13 cellular contexts compared by ENCODE assay signal in the genomic region with DNA sequence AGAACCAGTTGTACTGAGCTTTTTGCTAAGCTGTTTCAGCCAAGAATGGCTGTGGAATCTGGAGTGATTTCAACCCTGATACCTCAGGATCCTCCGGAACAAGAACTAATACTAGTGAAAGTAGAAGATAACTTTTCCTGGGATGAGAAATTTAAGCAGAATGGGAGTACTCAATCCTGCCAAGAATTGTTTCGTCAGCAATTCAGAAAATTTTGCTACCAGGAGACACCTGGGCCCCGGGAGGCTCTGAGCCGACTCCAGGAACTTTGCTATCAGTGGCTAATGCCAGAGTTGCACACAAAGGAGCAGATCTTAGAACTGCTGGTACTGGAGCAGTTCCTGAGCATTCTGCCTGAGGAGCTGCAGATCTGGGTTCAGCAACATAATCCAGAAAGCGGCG. TPM values are rescaled to one million over a fixed set of nuclear protein-coding genes. Genes with fewer than 3 reads are reported as not detected.
DNase-seq lines count a peak whose midpoint lies in the region; ATAC-seq, FAIRE-seq and TF ChIP-seq lines count a peak whose summit lies in the region.
"Had no signal": no experiment of that assay in that cellular context is flagged by ENCODE, and none has a peak within 500 bp of the region (broad histone marks: within the 10 kb centered on the region; RNA-seq: fewer than 3 reads in every experiment).

No MANE protein-coding gene starts in this region.

- H4K8ac ChIP-seq in H1 (ENCODE audit: extremely low read depth, insufficient read depth, low read length) = no peak overlapping the region

- H3K4ac ChIP-seq in H1 (replicated peaks; ENCODE audit: insufficient read length, low read depth, low read length) = no peak overlapping the region

- H3K27ac ChIP-seq in CD4-positive, alpha-beta T cell (ENCODE audit: low read depth, low read length) = no peak overlapping the region
- H3K27ac ChIP-seq in H1 (ENCODE audit: low read depth, low read length) = no peak overlapping the region
- no peak overlapping the region for H3K27ac ChIP-seq in neural progenitor cell
- H3K27ac ChIP-seq: C4-2B had no signal

- H2AK5ac ChIP-seq in H1 (ENCODE audit: low read depth, low read length) = no peak overlapping the region

- H3K9me3 ChIP-seq in CD4-positive, alpha-beta T cell (ENCODE audit: control insufficient read depth, low read length) = no peaks in the 10 kb centered on the region
- no peaks in the 10 kb centered on the region for H3K9me3 ChIP-seq in H1 (ENCODE audit: insufficient read depth in 2 of 2, low read depth in 1 of 2, low read length in 1 of 2)
- H3K9me3 ChIP-seq in neural progenitor cell (ENCODE audit: low read depth) = no peaks in the 10 kb centered on the region

- H3K79me2 ChIP-seq in H1 (ENCODE audit: control insufficient read depth in 1 of 2, insufficient read depth in 2 of 2, low read length in 2 of 2) (peaks cover 3 to 29% of the 10 kb centered on the region in 2 experiments), neural progenitor cell (ENCODE audit: low read depth) (peaks cover 38% of the 10 kb centered on the region)

- peak overlapping the region in 1 of 4 experiments; percentile 50; a peak in 1 of 7 replicates for H3K9ac ChIP-seq in H1 (replicated peaks in 1 of 4; ENCODE audit: extremely low read depth in 1 of 4, low read depth in 3 of 4, low read length in 3 of 4)
- H3K9ac ChIP-seq in neural progenitor cell = peak overlapping the region; percentile 91

- no peak overlapping the region for H3K18ac ChIP-seq in H1 (ENCODE audit: extremely low read depth, low read length)

- peaks cover 41% of the 10 kb centered on the region for H3K4me1 Mint-ChIP-seq in CD4-positive, alpha-beta T cell (ENCODE audit: low read depth)
- H3K4me1 Mint-ChIP-seq in IgD-negative memory B cell (peaks cover 18 to 25% (median 24%) of the 10 kb centered on the region in 3 donors), neural progenitor cell (peaks cover 8% of the 10 kb centered on the region)

- no peaks in the 10 kb centered on the region for H3K9me3 Mint-ChIP-seq in CD4-positive, alpha-beta T cell
- H3K9me3 Mint-ChIP-seq in IgD-negative memory B cell (peaks cover 11 to 32% (median 11%) of the 10 kb centered on the region in 3 donors), neural progenitor cell (peaks cover 15% of the 10 kb centered on the region)

- TF ChIP-seq POLR2A in H1 (IDR thresholded peaks at IDR 0.05; ENCODE audit: control extremely low read depth in 1 of 2, low read depth in 2 of 2, low read length in 2 of 2) = no peak

- peaks cover 30% of the 10 kb centered on the region for H3F3A ChIP-seq in neural progenitor cell (ENCODE audit: low read depth)

- no peak for TF ChIP-seq CTCF in CD4-positive, alpha-beta T cell (IDR thresholded peaks at IDR 0.05)
- TF ChIP-seq CTCF in H1 (IDR thresholded peaks at IDR 0.05; ENCODE audit: control extremely low read depth in 1 of 3, insufficient read depth in 1 of 3, low read depth in 1 of 3, low read length in 3 of 3) (no peak), neural progenitor cell (IDR thresholded peaks at IDR 0.05) (no peak)

- no peak overlapping the region for H3K4me3 Mint-ChIP-seq in CD4-positive, alpha-beta T cell
- H3K4me3 Mint-ChIP-seq in IgD-negative memory B cell = peak overlapping the region in 1 of 4 donors; percentile 43
- H3K4me3 Mint-ChIP-seq in neural progenitor cell = peak overlapping the region; percentile 96

- H3K27me3 ChIP-seq in CD4-positive, alpha-beta T cell (ENCODE audit: control insufficient read depth, insufficient read depth, low read length) = no peaks in the 10 kb centered on the region
- no peaks in the 10 kb centered on the region for H3K27me3 ChIP-seq in H1 (replicated peaks in 1 of 4; ENCODE audit: control insufficient read depth in 3 of 4, extremely low read depth in 1 of 4, insufficient read depth in 3 of 4, low read length in 3 of 4)
- H3K27me3 ChIP-seq in neural progenitor cell = no peaks in the 10 kb centered on the region
- H3K27me3 ChIP-seq: heart left ventricle had no signal

- no peak for TF ChIP-seq EP300 in H1 (IDR thresholded peaks at IDR 0.05; ENCODE audit: borderline replicate concordance in 1 of 2, low read depth in 2 of 2, low read length in 2 of 2)

- H4K20me1 ChIP-seq in H1 (replicated peaks in 1 of 2; ENCODE audit: control insufficient read depth in 1 of 2, insufficient read depth in 2 of 2, low read length in 2 of 2) (no peaks in the 10 kb centered on the region), neural progenitor cell (ENCODE audit: low read depth) (no peaks in the 10 kb centered on the region)

- H2AFZ ChIP-seq in H1 (ENCODE audit: low read length) (no peak overlapping the region), neural progenitor cell (replicated peaks) (no peak overlapping the region)

- peaks cover 3% of the 10 kb centered on the region; the same call in 1 of the 2 replicates for H3K23me2 ChIP-seq in H1 (ENCODE audit: low read depth, low read length)

- H2BK5ac ChIP-seq in H1 (ENCODE audit: low read depth, low read length) = no peak overlapping the region

- H3K4me1 ChIP-seq in H1 (replicated peaks in 1 of 4; ENCODE audit: control insufficient read depth in 3 of 4, insufficient read depth in 4 of 4, low read length in 3 of 4) (peaks cover 0 to 3% (median 0%) of the 10 kb centered on the region in 4 experiments; a peak in 2 of 7 replicates), neural progenitor cell (peaks cover 17% of the 10 kb centered on the region)

- peak overlapping the region in 2 of 4 experiments; percentile 9 to 78; a peak in 3 of 8 replicates for H3K4me3 ChIP-seq in H1 (ENCODE audit: extremely low read depth in 1 of 4, insufficient read depth in 2 of 4, low read depth in 3 of 4, low read length in 4 of 4)
- H3K4me3 ChIP-seq in neural progenitor cell = peak overlapping the region; percentile 75

- H3K23ac ChIP-seq in H1 (ENCODE audit: insufficient read length) = no peak overlapping the region

- H2BK20ac ChIP-seq in H1 (ENCODE audit: low read length) = no peak overlapping the region

- no peak overlapping the region for H3K56ac ChIP-seq in H1 (replicated peaks; ENCODE audit: insufficient read length, low read depth, low read length)

- peaks cover 67% of the 10 kb centered on the region for H3K36me3 Mint-ChIP-seq in CD4-positive, alpha-beta T cell (ENCODE audit: low read depth)
- H3K36me3 Mint-ChIP-seq in IgD-negative memory B cell (peaks cover 32% of the 10 kb centered on the region), neural progenitor cell (peaks cover 55% of the 10 kb centered on the region)

- no peak for FAIRE-seq in H1 (lab: Jason Lieb, UNC)
- FAIRE-seq: TTC549 had no signal

- H2BK15ac ChIP-seq in H1 (ENCODE audit: low read length) = no peak overlapping the region

- 0 out of 2 replicates have a peak, but pooled peaks cover 3% of the 10 kb centered on the region for H3K79me1 ChIP-seq in H1 (ENCODE audit: low read depth, low read length)

- H4K5ac ChIP-seq in H1 (ENCODE audit: insufficient read length, low read depth, low read length) = no peak overlapping the region

- no peak overlapping the region for H4K91ac ChIP-seq in H1 (replicated peaks; ENCODE audit: insufficient read length, low read length)

- no peak overlapping the region for H2BK120ac ChIP-seq in H1 (replicated peaks; ENCODE audit: low read depth, low read length)

- no peak overlapping the region for H3K14ac ChIP-seq in H1 (ENCODE audit: insufficient read length)

- H3K36me3 ChIP-seq in H1 (ENCODE audit: control insufficient read depth in 2 of 4, insufficient read depth in 4 of 4, low read length in 3 of 4) (peaks cover 35 to 55% (median 51%) of the 10 kb centered on the region in 4 experiments), neural progenitor cell (peaks cover 35% of the 10 kb centered on the region)

- no peaks in the 10 kb centered on the region for H3K27me3 Mint-ChIP-seq in CD4-positive, alpha-beta T cell
- H3K27me3 Mint-ChIP-seq in IgD-negative memory B cell = no peaks in the 10 kb centered on the region
- H3K27me3 Mint-ChIP-seq in neural progenitor cell (ENCODE audit: insufficient read depth, low read depth) = peaks cover 2% of the 10 kb centered on the region

- POLR2A ChIA-PET in CD4-positive, alpha-beta T cell (lab: Charles Lee) = interaction anchor here (0.9 to 2.9 kb wide), 3 partner anchors 11 to 48 kb away, joined by 3 to 26 read pairs (median 10); partner anchors contain the start of gene ZSCAN30
- POLR2A ChIA-PET in H1 (lab: Charles Lee; ENCODE audit: partially characterized antibody) = interaction anchor here (4.3 kb wide), 1 partner anchor 47 kb away, joined by 28 read pairs; the partner anchor contains the start of gene ZSCAN30

- intact Hi-C loops in CD4-positive, alpha-beta T cell (cut with DNase I, micrococcal nuclease) = loop anchor here in 1 of 2 experiments (2.0 to 10.0 kb wide), 3 partner anchors 46 to 1582 kb away; partner anchors contain the start of genes INO80C, KIAA1328 and TPGS2

- no peak overlapping the region for H2BK12ac ChIP-seq in H1 (ENCODE audit: low read depth, low read length)

- TF ChIP-seq RAD21 in H1 (IDR thresholded peaks at IDR 0.05 in 1 of 2, conservative IDR thresholded peaks at IDR 0.05 in 1 of 2; ENCODE audit: low read depth in 2 of 2, low read length in 2 of 2) = no peak

- no peak for DNase-seq in CD4-positive, alpha-beta T cell
- DNase-seq in H1 (ENCODE audit: low read depth in 1 of 2, low spot score in 2 of 2) = no peak
- DNase-seq in neural progenitor cell (ENCODE audit: low spot score) = no peak
- no peak for DNase-seq in SK-N-DZ (ENCODE audit: low spot score)
- DNase-seq in ecto neural progenitor cell (ENCODE audit: low spot score) = no peak
- DNase-seq in NCI-H2171 (lab: John Stamatoyannopoulos, UW) = no peak
- DNase-seq: heart left ventricle, NCI-H1694, posterior cingulate gyrus had no signal

- H3K4me2 ChIP-seq in H1 (ENCODE audit: insufficient read depth in 1 of 2, low read depth in 2 of 2, low read length in 2 of 2) (peak overlapping the region; percentile 76 to 80; a peak in 2 of 4 replicates), neural progenitor cell (peak overlapping the region; percentile 88)

- ATAC-seq in CD4-positive, alpha-beta T cell (ENCODE audit: poor library complexity) = no peak
- ATAC-seq in GM18867 (IDR thresholded peaks at IDR 0.05; ENCODE audit: unreplicated experiment) = no peak
- ATAC-seq: heart left ventricle had no signal

- CTCF ChIA-PET in CD4-positive, alpha-beta T cell (lab: Charles Lee) = no interaction called here
- CTCF ChIA-PET in H1 (lab: Charles Lee; ENCODE audit: partially characterized antibody) = interaction anchor here (5.0 kb wide), 1 partner anchor 11 kb away, joined by 23 read pairs; no protein-coding TSS in a partner anchor

- 93% methylated on average over 6 of the region's 6 CpGs; no CpG with 5 or more reads in 1 of the 2 experiments for WGBS in H1 (ENCODE audit: extremely low coverage in 1 of 2, insufficient coverage in 1 of 2, insufficient read length in 1 of 2, insufficient replicate concordance in 2 of 2, low coverage in 1 of 2, low lambda C conversion rate in 2 of 2, missing lambda C conversion rate in 1 of 2), 2 experiments

- H3K27ac Mint-ChIP-seq in CD4-positive, alpha-beta T cell = peak overlapping the region; percentile 99
- H3K27ac Mint-ChIP-seq in IgD-negative memory B cell (peak overlapping the region; percentile 35 to 99 (median 71)), neural progenitor cell (no peak overlapping the region)

RNA-seq across cellular contexts. Expression of gene ZNF397, which starts 1.6 kb away (rescaled TPM):
- 10 to 100 TPM in 1 of 2 experiments, 1 to 10 TPM in 1; 7.6 to 10.0 TPM for total RNA-seq in CD4-positive, alpha-beta T cell
- polyA plus RNA-seq in IgD-negative memory B cell (13.0 TPM), H1 (2011; rRNA removed) (9.0 and 9.8 TPM in 2 replicates)
- total RNA-seq in H1 (2021; fragmentation: NEBNext Ultra II Directional; extraction: Animal tissue kit (Norgen Biotek cat#: 25700)) = 38.9 and 39.5 TPM in 2 replicates
- polyA plus RNA-seq in H1 (2011; cell fraction: cytosol; rRNA removed) = 19.3 TPM
- 18.0 TPM for polyA plus RNA-seq in H1 (2011; cell fraction: nucleus; rRNA removed)
- 25.3 to 40.4 TPM (median 29.6 TPM) in 4 replicates for polyA plus RNA-seq in H1 (2012, experiment 1 of 2)
- 3.4 TPM for polyA plus RNA-seq in H1 (2012, experiment 2 of 2)
- polyA plus RNA-seq in H1 (2013, experiment 1 of 2) = 27.2 TPM
- polyA plus RNA-seq in H1 (2013, experiment 2 of 2) = 25.5 TPM
- polyA minus RNA-seq in H1 (2011; rRNA and poly(A)+ RNA removed) = 27.7 and 39.9 TPM in 2 replicates
- 18.5 TPM for polyA minus RNA-seq in H1 (2011; cell fraction: cytosol; rRNA and poly(A)+ RNA removed)
- polyA minus RNA-seq in H1 (2011; cell fraction: nucleus; rRNA and poly(A)+ RNA removed) = 44.7 TPM
- total RNA-seq in neural progenitor cell (ENCODE audit: low replicate concordance) = 79.4 and 93.0 TPM in 2 replicates
- polyA plus RNA-seq in SK-N-DZ (2014; cell fraction: cytosol; rRNA removed) = 20.8 and 21.3 TPM in 2 replicates
- 18.5 and 59.4 TPM in 2 replicates for polyA plus RNA-seq in SK-N-DZ (2014; cell fraction: nucleus; rRNA removed)

RNA-seq across cellular contexts. Expression of gene ZSCAN30, which starts 47.6 kb away (rescaled TPM):
- 10 to 100 TPM in 1 of 2 experiments, 1 to 10 TPM in 1; 9.6 to 11.6 TPM for total RNA-seq in CD4-positive, alpha-beta T cell
- polyA plus RNA-seq in IgD-negative memory B cell = 4.8 TPM
- total RNA-seq in H1 (2021; fragmentation: NEBNext Ultra II Directional; extraction: Animal tissue kit (Norgen Biotek cat#: 25700)) = 9.9 and 10.3 TPM in 2 replicates
- polyA plus RNA-seq in H1 (2011; rRNA removed) = 4.3 and 4.4 TPM in 2 replicates
- polyA plus RNA-seq in H1 (2011; cell fraction: cytosol; rRNA removed) = 6.2 TPM
- 17.6 TPM for polyA plus RNA-seq in H1 (2011; cell fraction: nucleus; rRNA removed)
- polyA plus RNA-seq in H1 (2012, experiment 1 of 2) = 8.2 to 10.1 TPM (median 9.6 TPM) in 4 replicates
- 0.80 TPM for polyA plus RNA-seq in H1 (2012, experiment 2 of 2)
- polyA plus RNA-seq in H1 (2013, experiment 1 of 2) = 8.9 TPM
- polyA plus RNA-seq in H1 (2013, experiment 2 of 2) = 7.1 TPM
- polyA minus RNA-seq in H1 (2011; rRNA and poly(A)+ RNA removed) = 11.8 and 13.1 TPM in 2 replicates
- polyA minus RNA-seq in H1 (2011; cell fraction: cytosol; rRNA and poly(A)+ RNA removed) = 8.4 TPM
- polyA minus RNA-seq in H1 (2011; cell fraction: nucleus; rRNA and poly(A)+ RNA removed) = 22.0 TPM
- 21.7 and 22.1 TPM in 2 replicates for total RNA-seq in neural progenitor cell (ENCODE audit: low replicate concordance)
- polyA plus RNA-seq in SK-N-DZ (2014; cell fraction: cytosol; rRNA removed) = 10.4 and 13.2 TPM in 2 replicates
- 46.4 and 63.4 TPM in 2 replicates for polyA plus RNA-seq in SK-N-DZ (2014; cell fraction: nucleus; rRNA removed)
